ENCODE assay signal across 1 cellular context in the genomic region with DNA sequence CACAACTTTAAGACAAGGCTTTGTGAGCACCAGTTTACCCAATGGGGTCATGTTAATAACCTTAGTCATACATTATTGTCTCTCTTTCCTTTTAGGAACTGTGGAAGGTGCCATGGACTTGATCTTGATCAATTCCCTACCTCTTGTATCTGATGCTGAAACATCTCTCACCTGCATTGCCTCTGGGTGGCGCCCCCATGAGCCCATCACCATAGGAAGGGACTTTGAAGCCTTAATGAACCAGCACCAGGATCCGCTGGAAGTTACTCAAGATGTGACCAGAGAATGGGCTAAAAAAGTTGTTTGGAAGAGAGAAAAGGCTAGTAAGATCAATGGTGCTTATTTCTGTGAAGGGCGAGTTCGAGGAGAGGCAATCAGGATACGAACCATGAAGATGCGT.
TF ChIP-seq lines count a peak whose summit lies in the region.

No MANE protein-coding gene starts in this region.

TF ChIP-seq in WTC11, 78 proteins besides CTCF, POLR2A, EP300 and RAD21 (continued from another document):
- TF ChIP-seq, protein P1, sequence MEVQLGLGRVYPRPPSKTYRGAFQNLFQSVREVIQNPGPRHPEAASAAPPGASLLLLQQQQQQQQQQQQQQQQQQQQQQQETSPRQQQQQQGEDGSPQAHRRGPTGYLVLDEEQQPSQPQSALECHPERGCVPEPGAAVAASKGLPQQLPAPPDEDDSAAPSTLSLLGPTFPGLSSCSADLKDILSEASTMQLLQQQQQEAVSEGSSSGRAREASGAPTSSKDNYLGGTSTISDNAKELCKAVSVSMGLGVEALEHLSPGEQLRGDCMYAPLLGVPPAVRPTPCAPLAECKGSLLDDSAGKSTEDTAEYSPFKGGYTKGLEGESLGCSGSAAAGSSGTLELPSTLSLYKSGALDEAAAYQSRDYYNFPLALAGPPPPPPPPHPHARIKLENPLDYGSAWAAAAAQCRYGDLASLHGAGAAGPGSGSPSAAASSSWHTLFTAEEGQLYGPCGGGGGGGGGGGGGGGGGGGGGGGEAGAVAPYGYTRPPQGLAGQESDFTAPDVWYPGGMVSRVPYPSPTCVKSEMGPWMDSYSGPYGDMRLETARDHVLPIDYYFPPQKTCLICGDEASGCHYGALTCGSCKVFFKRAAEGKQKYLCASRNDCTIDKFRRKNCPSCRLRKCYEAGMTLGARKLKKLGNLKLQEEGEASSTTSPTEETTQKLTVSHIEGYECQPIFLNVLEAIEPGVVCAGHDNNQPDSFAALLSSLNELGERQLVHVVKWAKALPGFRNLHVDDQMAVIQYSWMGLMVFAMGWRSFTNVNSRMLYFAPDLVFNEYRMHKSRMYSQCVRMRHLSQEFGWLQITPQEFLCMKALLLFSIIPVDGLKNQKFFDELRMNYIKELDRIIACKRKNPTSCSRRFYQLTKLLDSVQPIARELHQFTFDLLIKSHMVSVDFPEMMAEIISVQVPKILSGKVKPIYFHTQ (CRISPR knock-in tag; IDR thresholded peaks at IDR 0.05), result no peak
